In the genomic region with DNA sequence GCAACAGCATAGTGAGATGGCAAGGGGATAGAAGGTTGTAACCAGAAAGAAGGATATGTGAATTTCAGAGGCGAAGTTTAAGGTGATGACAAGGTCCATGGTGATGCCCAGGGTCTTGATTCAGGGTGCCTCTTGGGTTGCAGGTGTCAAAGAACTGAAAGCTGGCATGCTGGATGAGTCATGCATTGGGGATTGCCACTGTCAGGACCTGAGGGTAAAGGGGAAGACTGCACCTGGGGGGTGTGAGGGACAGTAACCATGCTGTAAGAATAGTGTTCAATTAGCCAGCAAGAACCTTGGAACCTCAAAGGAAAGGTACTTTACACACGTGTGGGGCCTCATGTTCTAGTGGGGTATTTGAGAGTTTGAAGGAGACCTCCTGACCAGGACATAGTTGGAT, we compare ENCODE assay signal across 20 cellular contexts.
"Had no signal": no experiment of that assay in that cellular context is flagged by ENCODE, and none has a peak within 500 bp of the region (broad histone marks: within the 10 kb centered on the region; RNA-seq: fewer than 3 reads in every experiment).

No MANE protein-coding gene starts in this region.

- H3K4me3 ChIP-seq: dorsolateral prefrontal cortex, lower lobe of right lung, ovary, psoas muscle, sigmoid colon, transverse colon, upper lobe of right lung, uterus had no signal

- H3K27ac ChIP-seq: dorsolateral prefrontal cortex, lower lobe of right lung, ovary, psoas muscle, sigmoid colon, transverse colon, upper lobe of right lung, uterus had no signal

- H3K27ac Mint-ChIP-seq: immature natural killer cell, memory B cell, natural killer cell had no signal

- H3K9me3 Mint-ChIP-seq: memory B cell had no signal

- H3K27me3 ChIP-seq: dorsolateral prefrontal cortex, ovary, sigmoid colon, transverse colon, upper lobe of right lung, uterus had no signal

- H3K36me3 ChIP-seq: lower lobe of right lung, ovary, sigmoid colon, transverse colon, upper lobe of right lung, uterus had no signal

- ATAC-seq: left ventricle myocardium superior, lower lobe of right lung, natural killer cell, psoas muscle, right cardiac atrium, upper lobe of right lung had no signal

- DNase-seq: dorsolateral prefrontal cortex; effector CD4-positive, alpha-beta T cell; hypothalamus; immature natural killer cell; left ventricle myocardium superior; lower lobe of right lung; natural killer cell; occipital lobe; ovary; posterior cingulate gyrus; psoas muscle; right cardiac atrium; sigmoid colon; stimulated activated CD4-positive, alpha-beta T cell treated with anti-CD3 and anti-CD28 coated beads, Interleukin-2, amount 100 ng/mL, for 24 hours; stimulated activated CD4-positive, alpha-beta T cell treated with anti-CD3 and anti-CD28 coated beads, Interleukin-4, amount 100 ng/mL, for 24 hours; stimulated activated naive CD4-positive, alpha-beta T cell treated with Interleukin-2 at 50 U/mL for 16 hours; transverse colon; upper lobe of right lung; uterus had no signal

- H3K4me1 Mint-ChIP-seq: immature natural killer cell, memory B cell, natural killer cell had no signal

- H3K4me3 Mint-ChIP-seq: immature natural killer cell, memory B cell, natural killer cell had no signal

- H3K4me1 ChIP-seq: lower lobe of right lung, psoas muscle, sigmoid colon, transverse colon, upper lobe of right lung, uterus had no signal

- H3K36me3 Mint-ChIP-seq: immature natural killer cell, memory B cell, natural killer cell had no signal

- H3K9me3 ChIP-seq: lower lobe of right lung, ovary, psoas muscle, sigmoid colon, transverse colon, upper lobe of right lung, uterus had no signal
